In the genomic region with DNA sequence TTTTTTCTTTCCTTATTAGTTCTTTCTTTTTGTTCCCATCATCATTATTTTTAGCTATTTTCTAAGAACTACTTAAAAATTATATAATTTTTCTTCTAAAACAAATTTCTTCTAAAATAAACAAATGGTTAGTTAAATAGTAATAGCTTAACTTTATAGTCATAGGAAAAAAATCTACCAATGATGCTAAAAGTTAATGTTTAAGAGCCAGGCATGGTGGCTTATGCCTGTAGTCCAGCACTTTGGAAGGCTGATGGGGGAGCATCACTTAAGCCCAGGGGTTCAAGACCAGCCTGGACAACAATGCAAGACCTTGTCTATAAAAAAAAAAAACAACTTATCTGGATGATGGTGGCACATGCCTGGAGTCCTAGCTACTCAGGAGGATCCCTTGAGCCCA, we compare ENCODE assay signal across 30 cellular contexts.
"Had no signal": no experiment of that assay in that cellular context is flagged by ENCODE, and none has a peak within 500 bp of the region (broad histone marks: within the 10 kb centered on the region; RNA-seq: fewer than 3 reads in every experiment).

No MANE protein-coding gene starts in this region.

- H3K4me1 ChIP-seq: SJSA1 had no signal

- H3K27me3 ChIP-seq: cardiac muscle cell, SJSA1 had no signal

- DNase-seq: activated CD4-positive, alpha-beta T cell treated with anti-CD3 and anti-CD28 coated beads, Interleukin-2, amount 10 ng/mL, durations not matched to agents 24 days and 14 days; activated CD4-positive, alpha-beta T cell treated with anti-CD3 and anti-CD28 coated beads, Interleukin-2, amount 50 U/mL, for 4 hours; activated CD8-positive, alpha-beta T cell treated with anti-CD3 and anti-CD28 coated beads for 36 hours; activated effector memory CD4-positive, alpha-beta T cell treated with anti-CD3 and anti-CD28 coated beads, Interleukin-2, amount 50 U/mL, for 16 hours; activated naive CD4-positive, alpha-beta T cell; activated naive CD4-positive, alpha-beta T cell treated with anti-CD3 and anti-CD28 coated beads, Interleukin-2, amount 50 U/mL, for 16 hours; activated naive CD8-positive, alpha-beta T cell treated with anti-CD3 and anti-CD28 coated beads for 36 hours; activated T-cell treated with anti-CD3 and anti-CD28 coated beads, Interleukin-2, amount 50 U/mL, for 1 hour; activated T-cell treated with anti-CD3 and anti-CD28 coated beads, Interleukin-2, amount 50 U/mL, for 72 hours; amniotic stem cell; aorta; NCI-H1092 treated with DMSO at 0.1 percent for 48 hours; NCI-H1417; NCI-H146; NCI-H187; NCI-H2029 treated with DMSO at 0.1 percent for 48 hours; NCI-H2107; NCI-H2171; NCI-H510A; NCI-H526; NCI-H748 treated with DMSO at 0.1 percent for 48 hours; NK-92 treated with Interleukin-12 subunit alpha and Interleukin-12 subunit beta, amount 100 ng/mL, for 24 hours; PC-9; SHP77; SK-N-SH had no signal

- H2AFZ ChIP-seq: PC-9 had no signal

- H3K9me3 ChIP-seq: SJSA1, SK-N-SH had no signal

- H3K9ac ChIP-seq: KMS-11, SK-N-SH had no signal

- H3K4me2 ChIP-seq: KMS-11, PC-9, SK-N-SH had no signal

- ATAC-seq: activated CD8-positive, alpha-beta T cell treated with anti-CD3 and anti-CD28 coated beads for 36 hours; activated T-cell treated with anti-CD3 and anti-CD28 coated beads, Interleukin-2, amount 50 U/mL, for 72 hours; activated T-helper 17 cell treated with anti-CD3 and anti-CD28 coated beads, Interleukin-2, amount 50 U/mL, for 72 hours had no signal

- H3K4me3 ChIP-seq: cardiac muscle cell, PC-9, SJSA1 had no signal

- H3K36me3 ChIP-seq: cardiac muscle cell, SJSA1 had no signal

- FAIRE-seq: TTC549 had no signal

- H3K27ac ChIP-seq: cardiac muscle cell, KMS-11, PC-9, SJSA1 had no signal
